ENCODE assay signal across 11 cellular contexts in the genomic region with DNA sequence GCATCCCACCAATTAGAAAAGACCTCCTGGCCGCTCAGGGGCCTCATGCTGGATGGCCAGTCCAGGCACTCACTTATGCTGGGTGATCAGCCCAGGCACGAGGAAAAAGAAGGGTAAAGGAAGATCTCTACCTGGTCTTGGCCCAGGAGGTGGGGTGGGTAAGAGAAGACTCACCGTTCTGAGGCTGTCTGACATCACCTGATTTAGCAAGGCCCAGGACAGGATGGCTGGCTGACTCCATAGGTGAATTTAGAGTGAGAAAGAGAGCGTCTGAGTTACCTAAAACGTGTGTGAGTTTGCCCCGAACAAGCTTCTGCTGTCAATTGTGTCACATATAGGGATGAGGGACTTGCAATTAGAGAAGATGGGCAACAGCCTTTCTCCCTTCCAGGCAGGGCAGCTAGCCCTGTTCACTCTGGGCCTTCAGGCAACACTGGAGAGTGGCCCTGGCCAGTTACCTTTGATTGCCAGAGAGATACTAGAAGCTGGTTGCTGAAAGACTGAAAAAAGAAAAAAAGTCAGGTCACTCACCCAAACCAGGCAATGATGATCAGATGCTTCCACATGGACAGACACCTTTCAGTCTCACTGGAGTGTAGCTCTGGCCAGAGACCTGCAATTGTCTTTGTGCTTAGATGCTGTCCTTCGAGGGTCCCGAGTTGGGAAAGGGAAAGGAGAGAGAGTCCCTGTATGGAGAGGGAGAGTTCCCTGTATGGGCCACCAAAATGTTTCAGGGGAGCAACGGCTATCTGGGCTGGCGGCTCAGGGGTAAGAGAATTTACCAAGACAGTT. TPM values are rescaled to one million over a fixed set of nuclear protein-coding genes. Genes with fewer than 3 reads are reported as not detected.
DNase-seq lines count a peak whose midpoint lies in the region; ATAC-seq, FAIRE-seq and TF ChIP-seq lines count a peak whose summit lies in the region.
"Had no signal": no experiment of that assay in that cellular context is flagged by ENCODE, and none has a peak within 500 bp of the region (broad histone marks: within the 10 kb centered on the region; RNA-seq: fewer than 3 reads in every experiment).

No MANE protein-coding gene starts in this region.

- H3K27ac ChIP-seq in muscle layer of duodenum (ENCODE audit: low read length) (peak overlapping the region; percentile 18), tibial artery (peak overlapping the region; percentile 71 to 89)

- H3K4me3 ChIP-seq in bronchial epithelial cell (ENCODE audit: low read depth, low read length) (no peak overlapping the region), muscle layer of duodenum (ENCODE audit: low read depth in 1 of 2, low read length in 2 of 2) (peak overlapping the region in 1 of 2 donors; percentile 21), tibial artery (no peak overlapping the region)

- H3K9me3 Mint-ChIP-seq in activated T-cell treated with anti-CD3 and anti-CD28 coated beads, Interleukin-2, amount 50 U/mL, for 72 hours = no peaks in the 10 kb centered on the region
- peaks cover 0 to 1% (median 0%) of the 10 kb centered on the region in 6 donors for H3K9me3 Mint-ChIP-seq in immature natural killer cell

- intact Hi-C loops in tibial artery (cut with DNase I; ENCODE audit: low total_unique reads) = no loop called here

- H3K36me3 ChIP-seq in bronchial epithelial cell (ENCODE audit: control insufficient read depth, insufficient read depth, low read length) (no peaks in the 10 kb centered on the region), muscle layer of duodenum (ENCODE audit: control insufficient read depth in 1 of 2, insufficient read depth in 2 of 2, low read length in 2 of 2) (peaks cover 0 to 14% of the 10 kb centered on the region in 2 donors), tibial artery (no peaks in the 10 kb centered on the region)

- peaks cover 66% of the 10 kb centered on the region for H3K4me1 Mint-ChIP-seq in activated T-cell treated with anti-CD3 and anti-CD28 coated beads, Interleukin-2, amount 50 U/mL, for 72 hours (ENCODE audit: low read depth)
- H3K4me1 Mint-ChIP-seq in immature natural killer cell = peaks cover 7 to 9% of the 10 kb centered on the region in 2 donors

- no peaks in the 10 kb centered on the region for H3K27me3 Mint-ChIP-seq in activated T-cell treated with anti-CD3 and anti-CD28 coated beads, Interleukin-2, amount 50 U/mL, for 72 hours (ENCODE audit: low read depth)
- H3K27me3 Mint-ChIP-seq in immature natural killer cell (ENCODE audit: low read depth in 3 of 3) = peaks cover 0 to 5% (median 3%) of the 10 kb centered on the region in 3 donors

- H3K27me3 ChIP-seq in bronchial epithelial cell (ENCODE audit: control insufficient read depth, insufficient read depth, low read length) (no peaks in the 10 kb centered on the region), muscle layer of duodenum (ENCODE audit: low read depth, low read length) (no peaks in the 10 kb centered on the region), tibial artery (no peaks in the 10 kb centered on the region)

- H3K4me3 Mint-ChIP-seq in activated T-cell treated with anti-CD3 and anti-CD28 coated beads, Interleukin-2, amount 50 U/mL, for 72 hours = peak overlapping the region in 1 of 2 donors; percentile 60
- no peak overlapping the region for H3K4me3 Mint-ChIP-seq in immature natural killer cell
- H3K4me3 Mint-ChIP-seq: neural crest cell had no signal

- ATAC-seq in activated T-cell treated with anti-CD3 and anti-CD28 coated beads, Interleukin-2, amount 50 U/mL, for 72 hours (replicated peaks in 1 of 2) = no peak
- no peak for ATAC-seq in GM19397 (IDR thresholded peaks at IDR 0.05; ENCODE audit: unreplicated experiment)

- peaks cover 0 to 2% of the 10 kb centered on the region in 2 donors for H3K36me3 Mint-ChIP-seq in activated T-cell treated with anti-CD3 and anti-CD28 coated beads, Interleukin-2, amount 50 U/mL, for 72 hours (ENCODE audit: insufficient read depth in 2 of 2)
- no peaks in the 10 kb centered on the region for H3K36me3 Mint-ChIP-seq in immature natural killer cell

- no peak for DNase-seq in activated T-cell treated with anti-CD3 and anti-CD28 coated beads, Interleukin-2, amount 50 U/mL, for 72 hours
- DNase-seq in activated T-cell treated with anti-CD3 and anti-CD28 coated beads for 4 hours = no peak
- DNase-seq in bronchial epithelial cell (ENCODE audit: low read depth) = peak; percentile 69
- DNase-seq in tibial artery = no peak
- no peak for DNase-seq in stimulated activated CD4-positive, alpha-beta T cell treated with anti-CD3 and anti-CD28 coated beads, Interleukin-2, amount 100 ng/mL, for 24 hours
- DNase-seq in immature natural killer cell = no peak
- DNase-seq: activated CD4-positive, alpha-beta T cell treated with anti-CD3 and anti-CD28 coated beads for 1 hour; NCI-H1417 treated with DMSO at 0.1 percent for 48 hours had no signal

- H3K9me3 ChIP-seq in muscle layer of duodenum (ENCODE audit: control insufficient read depth in 1 of 2, low read length in 2 of 2) = no peaks in the 10 kb centered on the region
- no peaks in the 10 kb centered on the region for H3K9me3 ChIP-seq in tibial artery

- H3K4me1 ChIP-seq in muscle layer of duodenum (ENCODE audit: control insufficient read depth in 1 of 2, insufficient read depth in 2 of 2, low read length in 2 of 2) = peaks cover 20 to 23% of the 10 kb centered on the region in 2 donors
- peaks cover 4 to 49% (median 42%) of the 10 kb centered on the region in 4 donors for H3K4me1 ChIP-seq in tibial artery

- FAIRE-seq in bronchial epithelial cell (lab: Jason Lieb, UNC) = no peak

- peak overlapping the region; percentile 69 for H3K27ac Mint-ChIP-seq in activated T-cell treated with anti-CD3 and anti-CD28 coated beads, Interleukin-2, amount 50 U/mL, for 72 hours
- H3K27ac Mint-ChIP-seq in immature natural killer cell = no peak overlapping the region

- TF ChIP-seq CTCF in bronchial epithelial cell (IDR thresholded peaks at IDR 0.05; ENCODE audit: insufficient read depth, low read length, severe bottlenecking) (no peak), tibial artery (IDR thresholded peaks at IDR 0.05) (no peak)

RNA-seq across cellular contexts. Expression of a gene that starts 35.7 kb away (rescaled TPM):
- 100 to 1,000 TPM; 174 to 197 TPM for total RNA-seq in activated T-cell treated with anti-CD3 and anti-CD28 coated beads, Interleukin-2, amount 50 U/mL, for 72 hours
- 186 and 279 TPM in 2 replicates for total RNA-seq in bronchial epithelial cell
- polyA plus RNA-seq in immature natural killer cell = 1 to 10 TPM; 1.0 to 2.7 (median 1.6) TPM

RNA-seq across cellular contexts. Expression of a gene that starts 37.6 kb away (rescaled TPM):
- 100 to 1,000 TPM; 293 to 319 TPM for total RNA-seq in activated T-cell treated with anti-CD3 and anti-CD28 coated beads, Interleukin-2, amount 50 U/mL, for 72 hours
- 15.1 and 20.0 TPM in 2 replicates for total RNA-seq in bronchial epithelial cell
- 100 to 1,000 TPM; 148 to 214 (median 174) TPM for polyA plus RNA-seq in immature natural killer cell

RNA-seq across cellular contexts. Expression of a gene that starts 59.9 kb away (rescaled TPM):
- total RNA-seq in activated T-cell treated with anti-CD3 and anti-CD28 coated beads, Interleukin-2, amount 50 U/mL, for 72 hours = 100 to 1,000 TPM; 668 to 724 TPM
- 131 and 136 TPM in 2 replicates for total RNA-seq in bronchial epithelial cell
- 100 to 1,000 TPM in 1 of 3 donors, 10 to 100 TPM in 2; 80.8 to 215 (median 84.0) TPM for polyA plus RNA-seq in immature natural killer cell

Comparison
In these comparisons a context has a peak if more than half of its experiments do, and no peak if none do; other contexts are left out.
1. RNA of a gene that starts 37.6 kb away (total RNA-seq): 293 to 319 TPM in activated T-cell treated with anti-CD3 and anti-CD28 coated beads, Interleukin-2, amount 50 U/mL, for 72 hours; 15.1 to 20.0 TPM in bronchial epithelial cell; every median in the first group is over 10 times any median in the second.